18 cellular contexts compared by ENCODE assay signal in genomic region chr2:110773470-110773921, GRCh38. TPM values are rescaled to one million over a fixed set of nuclear protein-coding genes. Genes with fewer than 3 reads are reported as not detected.
DNase-seq lines count a peak whose midpoint lies in the region; ATAC-seq and TF ChIP-seq lines count a peak whose summit lies in the region.
"Had no signal": no experiment of that assay in that cellular context is flagged by ENCODE, and none has a peak within 500 bp of the region (broad histone marks: within the 10 kb centered on the region; RNA-seq: fewer than 3 reads in every experiment).

No MANE protein-coding gene starts in this region.

- H3K4me1 ChIP-seq in tibial artery (peaks cover 0 to 41% (median 27%) of the 10 kb centered on the region in 4 donors), mesenchymal stem cell (ENCODE audit: control insufficient read depth, insufficient read depth, low read depth, low read length) (no peaks in the 10 kb centered on the region)

- H3K36me3 ChIP-seq in tibial artery (no peaks in the 10 kb centered on the region), mesenchymal stem cell (ENCODE audit: control insufficient read depth in 1 of 2, insufficient read depth in 2 of 2, low read depth in 1 of 2, low read length in 2 of 2) (no peaks in the 10 kb centered on the region)
- H3K36me3 ChIP-seq: neural progenitor cell had no signal

- ATAC-seq in Right ventricle myocardium inferior: peak; percentile 91
- ATAC-seq: activated CD8-positive, alpha-beta memory T cell treated with anti-CD3 and anti-CD28 coated beads, Interleukin-2, amount 10 ng/mL, durations not matched to agents 7 days and 5 days; T-helper 17 cell had no signal

- H2BK15ac ChIP-seq in mesenchymal stem cell (ENCODE audit: low read depth, poor library complexity, severe bottlenecking): no peak overlapping the region

- no peak overlapping the region for H4K8ac ChIP-seq in mesenchymal stem cell (ENCODE audit: low read length)

- H3K4ac ChIP-seq in mesenchymal stem cell (ENCODE audit: low read depth in 1 of 2, low read length in 2 of 2): no peak overlapping the region

- H3K27me3 ChIP-seq in tibial artery: no peaks in the 10 kb centered on the region
- peaks cover 57 to 74% of the 10 kb centered on the region in 2 experiments for H3K27me3 ChIP-seq in mesenchymal stem cell (ENCODE audit: control insufficient read depth in 1 of 2, insufficient read depth in 1 of 2, low read length in 2 of 2)

- no peak overlapping the region for H3K23ac ChIP-seq in mesenchymal stem cell (ENCODE audit: low read length in 2 of 2)

- no peak overlapping the region for H2BK12ac ChIP-seq in mesenchymal stem cell (ENCODE audit: low read length in 2 of 2)

- H3K27ac ChIP-seq in VCaP (peak overlapping the region; percentile 90), tibial artery (peak overlapping the region in 1 of 2 donors; percentile 5), mesenchymal stem cell (ENCODE audit: low read length, poor library complexity, severe bottlenecking) (no peak overlapping the region)
- H3K27ac ChIP-seq: neural progenitor cell had no signal

- H2BK120ac ChIP-seq in mesenchymal stem cell (ENCODE audit: low read depth, low read length): no peak overlapping the region

- no peak for TF ChIP-seq CTCF in VCaP (conservative IDR thresholded peaks at IDR 0.05)
- no peak for TF ChIP-seq CTCF in tibial artery (IDR thresholded peaks at IDR 0.05)

- H4K91ac ChIP-seq in mesenchymal stem cell (ENCODE audit: low read length): no peak overlapping the region

- H2BK5ac ChIP-seq in mesenchymal stem cell (ENCODE audit: low read depth, low read length, poor library complexity, severe bottlenecking): no peak overlapping the region

- H3K14ac ChIP-seq in mesenchymal stem cell (ENCODE audit: low read length in 2 of 2): peak overlapping the region in 1 of 2 experiments; percentile 3

- no peak overlapping the region for H2AFZ ChIP-seq in mesenchymal stem cell (ENCODE audit: low read depth, low read length)
- H2AFZ ChIP-seq: neural progenitor cell had no signal

- H3K4me3 ChIP-seq in tibial artery (no peak overlapping the region), mesenchymal stem cell (ENCODE audit: insufficient read depth in 1 of 2, low read depth in 1 of 2, low read length in 2 of 2) (peak overlapping the region in 1 of 2 experiments; percentile 12)
- H3K4me3 ChIP-seq: neural progenitor cell had no signal

- no peak overlapping the region for H3K4me2 ChIP-seq in mesenchymal stem cell (ENCODE audit: low read length, poor library complexity, severe bottlenecking)
- H3K4me2 ChIP-seq: neural progenitor cell had no signal

- no peaks in the 10 kb centered on the region for H3K79me1 ChIP-seq in mesenchymal stem cell (replicated peaks; ENCODE audit: low read length, poor library complexity, severe bottlenecking)

- 85% methylated on average over 6 of the region's 6 CpGs for WGBS in mesenchymal stem cell

- intact Hi-C loops in Right ventricle myocardium inferior (cut with DNase I) (no loop called here), tibial artery (cut with DNase I; ENCODE audit: low total_unique reads) (no loop called here)

- H3K9ac ChIP-seq in mesenchymal stem cell (ENCODE audit: low read length): no peak overlapping the region
- H3K9ac ChIP-seq: neural progenitor cell had no signal

- no peak overlapping the region for H3K18ac ChIP-seq in mesenchymal stem cell (ENCODE audit: low read depth in 1 of 2, low read length in 2 of 2)

- no peak overlapping the region for H2AK5ac ChIP-seq in mesenchymal stem cell (ENCODE audit: low read length, severe bottlenecking)

- peak; percentile 86 for DNase-seq in Right ventricle myocardium inferior (ENCODE audit: missing footprints)
- DNase-seq in midbrain (lab: John Stamatoyannopoulos, UW): peak; percentile 2
- DNase-seq in tibial artery: peak; percentile 45 to 90
- no peak for DNase-seq in stimulated activated CD4-positive, alpha-beta T cell treated with anti-CD3 and anti-CD28 coated beads, Interleukin-15, amount 100 ng/mL, for 24 hours
- DNase-seq in activated T-cell treated with anti-CD3 and anti-CD28 coated beads, Interleukin-2, amount 50 U/mL, for 1 hour: no peak
- DNase-seq in mesenchymal stem cell: no peak
- DNase-seq: activated B cell treated with CpG ODN at 0.5 μM for 24 hours; activated CD8-positive, alpha-beta memory T cell treated with anti-CD3 and anti-CD28 coated beads, Interleukin-2, amount 10 ng/mL, durations not matched to agents 7 days and 5 days; activated naive CD4-positive, alpha-beta T cell treated with Interleukin-2 at 50 U/mL for 16 hours; NCI-H1048; NCI-H2227 treated with DMSO at 0.1 percent for 48 hours; stimulated activated naive CD4-positive, alpha-beta T cell; T-helper 17 cell had no signal

- H3K9me3 ChIP-seq in tibial artery (no peaks in the 10 kb centered on the region), mesenchymal stem cell (ENCODE audit: control insufficient read depth, low read length) (no peaks in the 10 kb centered on the region)

RNA-seq across cellular contexts. Expression of gene ACOXL, which starts 41.1 kb away (rescaled TPM):
- total RNA-seq in Right ventricle myocardium inferior: not detected
- polyA plus RNA-seq in mesenchymal stem cell (2013, experiment 1 of 2): 0.04 TPM
- polyA plus RNA-seq in mesenchymal stem cell (2013, experiment 2 of 2): 0.01 TPM
- total RNA-seq: B cell, lung microvascular endothelial cell, T-helper 17 cell had no signal
- polyA plus RNA-seq: IgD-negative memory B cell had no signal

Comparison
In these comparisons a context has a peak if more than half of its experiments do, and no peak if none do; other contexts are left out.
1. DNase-seq: peak in Right ventricle myocardium inferior (single experiment), midbrain (single experiment) and tibial artery (2 of 2); none in stimulated activated CD4-positive, alpha-beta T cell treated with anti-CD3 and anti-CD28 coated beads, Interleukin-15, amount 100 ng/mL, for 24 hours (single experiment), activated T-cell treated with anti-CD3 and anti-CD28 coated beads, Interleukin-2, amount 50 U/mL, for 1 hour (single experiment) and mesenchymal stem cell (single experiment).